In genomic region chr16:69773255-69773947, GRCh38 we compare ENCODE assay signal across 1 cellular context.
TF ChIP-seq lines count a peak whose summit lies in the region.

No MANE protein-coding gene starts in this region.

TF ChIP-seq in GM12878, 131 proteins besides CTCF, POLR2A, EP300 and RAD21:
- no peak for TF ChIP-seq HCFC1 (IDR thresholded peaks at IDR 0.05; ENCODE audit: low read length)
- TF ChIP-seq TAF1 (IDR thresholded peaks at IDR 0.05; ENCODE audit: borderline replicate concordance, low read depth, low read length): no peak
- TF ChIP-seq IKZF2 (IDR thresholded peaks at IDR 0.05): peak in 1 of 2 experiments; percentile 13; a peak in 1 of 4 replicates
- TF ChIP-seq POU2F2 (IDR thresholded peaks at IDR 0.05; ENCODE audit: borderline replicate concordance, low read depth, low read length): 0 out of 3 replicates have a peak, but pooled peaks have one; percentile 56
- TF ChIP-seq CHD4 (IDR thresholded peaks at IDR 0.05): no peak
- no peak for TF ChIP-seq HDAC2 (IDR thresholded peaks at IDR 0.05)
